9 cellular contexts compared by ENCODE assay signal in the genomic region with DNA sequence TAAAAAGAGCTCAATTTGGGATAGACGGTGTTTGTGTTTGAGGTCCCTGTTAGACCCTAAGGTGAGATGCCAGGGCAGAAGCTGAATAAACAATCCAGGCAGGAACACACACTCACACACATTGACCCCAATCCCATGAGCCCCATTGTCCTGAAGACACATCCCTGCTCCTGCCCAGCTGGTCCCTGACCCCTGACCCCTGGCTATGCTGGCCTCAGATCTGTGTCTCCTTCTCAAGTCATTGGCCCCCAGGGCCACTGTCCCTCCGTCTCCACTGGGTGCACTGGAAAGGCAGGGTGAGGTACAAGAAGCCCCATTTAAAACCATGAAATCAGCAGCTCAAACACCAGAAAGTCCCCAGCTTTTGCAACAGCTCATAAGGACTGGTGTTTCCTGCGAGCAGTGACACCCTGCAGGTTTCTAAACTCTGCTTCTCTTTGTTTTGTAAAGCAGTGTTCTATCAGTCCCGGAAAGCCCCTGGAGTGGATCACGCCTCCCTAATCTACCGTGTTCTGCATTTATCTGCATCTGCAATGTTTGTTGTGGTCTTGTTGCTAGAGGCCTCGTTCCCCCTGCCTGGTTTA. TPM values are rescaled to one million over a fixed set of nuclear protein-coding genes. Genes with fewer than 3 reads are reported as not detected.
DNase-seq lines count a peak whose midpoint lies in the region; ATAC-seq and TF ChIP-seq lines count a peak whose summit lies in the region.
"Had no signal": no experiment of that assay in that cellular context is flagged by ENCODE, and none has a peak within 500 bp of the region (broad histone marks: within the 10 kb centered on the region; RNA-seq: fewer than 3 reads in every experiment).

No MANE protein-coding gene starts in this region.

- H3K27me3 Mint-ChIP-seq in activated CD4-positive, alpha-beta T cell treated with anti-CD3 and anti-CD28 coated beads, Interleukin-2, amount 10 ng/mL, durations not matched to agents 24 days and 14 days, result peaks cover 11% of the 10 kb centered on the region

- H3K36me3 Mint-ChIP-seq in activated CD4-positive, alpha-beta T cell treated with anti-CD3 and anti-CD28 coated beads, Interleukin-2, amount 10 ng/mL, durations not matched to agents 24 days and 14 days (ENCODE audit: low read depth), result no peaks in the 10 kb centered on the region

- ATAC-seq in HG03060 (IDR thresholded peaks at IDR 0.05; ENCODE audit: low read depth, unreplicated experiment) (peak; percentile 60), esophagus mucosa (peak; percentile 17), GM19328 (IDR thresholded peaks at IDR 0.05; ENCODE audit: unreplicated experiment) (no peak)

- TF ChIP-seq CTCF in GM13976 (IDR thresholded peaks at IDR 0.05; ENCODE audit: borderline replicate concordance, control extremely low read depth, extremely low read depth, insufficient read depth, missing control alignments), result no peak

- H3K4me3 Mint-ChIP-seq in activated CD4-positive, alpha-beta T cell treated with anti-CD3 and anti-CD28 coated beads, Interleukin-2, amount 10 ng/mL, durations not matched to agents 24 days and 14 days, result peak overlapping the region; percentile 75

- peak overlapping the region; percentile 97 for H3K27ac Mint-ChIP-seq in activated CD4-positive, alpha-beta T cell treated with anti-CD3 and anti-CD28 coated beads, Interleukin-2, amount 10 ng/mL, durations not matched to agents 24 days and 14 days

- peak; percentile 85 for DNase-seq in GM13976 (ENCODE audit: low spot score)
- DNase-seq in activated CD4-positive, alpha-beta T cell treated with anti-CD3 and anti-CD28 coated beads, Interleukin-2, amount 10 ng/mL, durations not matched to agents 24 days and 14 days, result peak; percentile 91
- peak; percentile 16 for DNase-seq in stimulated activated CD4-positive, alpha-beta T cell treated with anti-CD3 and anti-CD28 coated beads, Interleukin-2, amount 100 ng/mL, for 4 hours (ENCODE audit: low read depth)
- DNase-seq in DMS153 treated with DMSO at 0.1 percent for 48 hours (lab: John Stamatoyannopoulos, UW; ENCODE audit: unreplicated experiment), result no peak
- DNase-seq in NCI-H1436 treated with DMSO at 0.1 percent for 48 hours (lab: John Stamatoyannopoulos, UW), result no peak

- intact Hi-C loops in activated CD4-positive, alpha-beta T cell treated with anti-CD3 and anti-CD28 coated beads, Interleukin-2, amount 10 ng/mL, durations not matched to agents 24 days and 14 days (cut with micrococcal nuclease), result no loop called here

- H3K4me1 Mint-ChIP-seq in activated CD4-positive, alpha-beta T cell treated with anti-CD3 and anti-CD28 coated beads, Interleukin-2, amount 10 ng/mL, durations not matched to agents 24 days and 14 days, result peaks cover 19% of the 10 kb centered on the region

- no peaks in the 10 kb centered on the region for H3K9me3 Mint-ChIP-seq in activated CD4-positive, alpha-beta T cell treated with anti-CD3 and anti-CD28 coated beads, Interleukin-2, amount 10 ng/mL, durations not matched to agents 24 days and 14 days

- in situ Hi-C loops in GM13976 (cut with MboI; ENCODE audit: low sequenced_read_pairs, unreplicated experiment), result loop anchor here (25.0 kb wide), 1 partner anchor 220 kb away; no protein-coding TSS in a partner anchor

RNA-seq across cellular contexts. Expression of a gene that starts 18.0 kb away (rescaled TPM):
- not detected in 2 replicates for total RNA-seq in activated CD4-positive, alpha-beta T cell treated with anti-CD3 and anti-CD28 coated beads, Interleukin-2, amount 10 ng/mL, durations not matched to agents 24 days and 14 days
- 0.24 TPM for total RNA-seq in esophagus mucosa
- total RNA-seq: urinary bladder had no signal

RNA-seq across cellular contexts. Expression of a gene that starts 46.6 kb away (rescaled TPM):
- 1.8 and 1.9 TPM in 2 replicates for total RNA-seq in activated CD4-positive, alpha-beta T cell treated with anti-CD3 and anti-CD28 coated beads, Interleukin-2, amount 10 ng/mL, durations not matched to agents 24 days and 14 days
- 1.00 TPM for total RNA-seq in esophagus mucosa

RNA-seq across cellular contexts. Expression of a gene that starts 52.6 kb away (rescaled TPM):
- total RNA-seq in activated CD4-positive, alpha-beta T cell treated with anti-CD3 and anti-CD28 coated beads, Interleukin-2, amount 10 ng/mL, durations not matched to agents 24 days and 14 days, result not detected in 2 replicates
- total RNA-seq in esophagus mucosa, result 0.92 TPM

Comparison
In these comparisons a context has a peak if more than half of its experiments do, and no peak if none do; other contexts are left out.
1. DNase-seq: peak in GM13976 (single experiment), activated CD4-positive, alpha-beta T cell treated with anti-CD3 and anti-CD28 coated beads, Interleukin-2, amount 10 ng/mL, durations not matched to agents 24 days and 14 days (single experiment) and stimulated activated CD4-positive, alpha-beta T cell treated with anti-CD3 and anti-CD28 coated beads, Interleukin-2, amount 100 ng/mL, for 4 hours (single experiment); none in DMS153 treated with DMSO at 0.1 percent for 48 hours (single experiment) and NCI-H1436 treated with DMSO at 0.1 percent for 48 hours (single experiment).